Comparison of ENCODE assay signal across 8 cellular contexts in genomic region chr17:29760771-29761682, GRCh38.
DNase-seq lines count a peak whose midpoint lies in the region; ATAC-seq and TF ChIP-seq lines count a peak whose summit lies in the region.

No MANE protein-coding gene starts in this region.

- peak overlapping the region; percentile 76 for H3K9ac ChIP-seq in PC-3 (ENCODE audit: low read length)

- H3K9me3 ChIP-seq in PC-3 (ENCODE audit: low read length): no peaks in the 10 kb centered on the region
- H3K9me3 ChIP-seq in esophagus muscularis mucosa: no peaks in the 10 kb centered on the region
- H3K9me3 ChIP-seq in muscle layer of duodenum (ENCODE audit: control insufficient read depth in 1 of 2, low read length in 2 of 2): no peaks in the 10 kb centered on the region

- peaks cover 1% of the 10 kb centered on the region for H3K36me3 Mint-ChIP-seq in activated T-cell treated with anti-CD3 and anti-CD28 coated beads, Interleukin-2, amount 50 U/mL, for 4 hours (ENCODE audit: insufficient read depth)

- H3K36me3 ChIP-seq in PC-3 (ENCODE audit: low read depth, low read length): no peaks in the 10 kb centered on the region
- H3K36me3 ChIP-seq in esophagus muscularis mucosa: peaks cover 0 to 8% (median 0%) of the 10 kb centered on the region in 4 donors
- peaks cover 0 to 3% of the 10 kb centered on the region in 2 donors for H3K36me3 ChIP-seq in muscle layer of duodenum (ENCODE audit: control insufficient read depth in 1 of 2, insufficient read depth in 2 of 2, low read length in 2 of 2)

- peak overlapping the region; percentile 46 for H3K27ac ChIP-seq in PC-3 (ENCODE audit: low read length)
- peak overlapping the region; percentile 81 to 91 (median 88) for H3K27ac ChIP-seq in esophagus muscularis mucosa (replicated peaks in 1 of 4)
- H3K27ac ChIP-seq in muscle layer of duodenum (ENCODE audit: low read length): peak overlapping the region; percentile 82

- H3K4me1 ChIP-seq in PC-3 (ENCODE audit: insufficient read depth, low read length) (peaks cover 5% of the 10 kb centered on the region; the same call in 1 of the 2 replicates), esophagus muscularis mucosa (peaks cover 14 to 27% (median 23%) of the 10 kb centered on the region in 4 donors), muscle layer of duodenum (ENCODE audit: control insufficient read depth in 1 of 2, insufficient read depth in 2 of 2, low read length in 2 of 2) (peaks cover 4% of the 10 kb centered on the region in 2 donors)

- DNase-seq in AG08396 (ENCODE audit: low spot score) (peak; percentile 95), PC-3 (peak; percentile 87), esophagus muscularis mucosa (ENCODE audit: extremely low spot score) (peak; percentile 93)
- peak; percentile 84 for DNase-seq in activated T-cell treated with anti-CD3 and anti-CD28 coated beads, Interleukin-2, amount 50 U/mL, for 4 hours
- DNase-seq in stimulated activated CD8-positive, alpha-beta memory T cell treated with anti-CD3 and anti-CD28 coated beads, Interleukin-7, amount 100 ng/mL, for 1 hour (ENCODE audit: low read depth in 2 of 2): peak; percentile 72 to 78

- H2AFZ ChIP-seq in PC-3 (ENCODE audit: low read length): peak overlapping the region; percentile 88

- H3K27me3 Mint-ChIP-seq in activated T-cell treated with anti-CD3 and anti-CD28 coated beads, Interleukin-2, amount 50 U/mL, for 4 hours (ENCODE audit: low read depth): no peaks in the 10 kb centered on the region

- H3K4me3 ChIP-seq in PC-3 (ENCODE audit: low read length): peak overlapping the region; percentile 93
- H3K4me3 ChIP-seq in esophagus muscularis mucosa: peak overlapping the region; percentile 77 to 87 (median 79)
- H3K4me3 ChIP-seq in muscle layer of duodenum (ENCODE audit: low read depth in 1 of 2, low read length in 2 of 2): peak overlapping the region; percentile 54 to 97

- H3K9me2 ChIP-seq in PC-3 (replicated peaks; ENCODE audit: low read length): no peaks in the 10 kb centered on the region

- no peaks in the 10 kb centered on the region for H3F3A ChIP-seq in PC-3 (ENCODE audit: low read length, unreplicated experiment)

- TF ChIP-seq POLR2A in GM19193 (IDR thresholded peaks at IDR 0.05; ENCODE audit: extremely low read depth, insufficient read depth, insufficient read length) (peak; percentile 87), esophagus muscularis mucosa (IDR thresholded peaks at IDR 0.05; ENCODE audit: low read depth) (peak; percentile 21)

- POLR2A ChIA-PET in PC-3 (lab: Charles Lee; ENCODE audit: unreplicated experiment): interaction anchor here (0.6 kb wide), 1 partner anchor 11 kb away, joined by 3 read pairs; no protein-coding TSS in a partner anchor

- H3K27me3 ChIP-seq in PC-3 (ENCODE audit: low read length) (no peaks in the 10 kb centered on the region), esophagus muscularis mucosa (no peaks in the 10 kb centered on the region), muscle layer of duodenum (ENCODE audit: low read depth, low read length) (no peaks in the 10 kb centered on the region)

- BruUV-seq in PC-3 (replicated peaks; lab: Mats Ljungman, UMichigan): TSS peak; percentile 38

- no peaks in the 10 kb centered on the region for H3K9me3 Mint-ChIP-seq in activated T-cell treated with anti-CD3 and anti-CD28 coated beads, Interleukin-2, amount 50 U/mL, for 4 hours

- H3K79me2 ChIP-seq in PC-3 (ENCODE audit: low read length): peaks cover 17% of the 10 kb centered on the region; the same call in 1 of the 2 replicates

- no peaks in the 10 kb centered on the region for H4K20me1 ChIP-seq in PC-3 (ENCODE audit: low read length)

- CTCF ChIA-PET in PC-3 (lab: Charles Lee): no interaction called here

- intact Hi-C loops in PC-3 (cut with micrococcal nuclease): loop anchor here (5.0 kb wide), 1 partner anchor 119 kb away; no protein-coding TSS in a partner anchor
- intact Hi-C loops in esophagus muscularis mucosa (cut with DNase I): loop anchor here (5.0 kb wide), 1 partner anchor 124 kb away; no protein-coding TSS in a partner anchor

- TF ChIP-seq EP300 in esophagus muscularis mucosa (IDR thresholded peaks at IDR 0.05): no peak

- H3K4me1 Mint-ChIP-seq in activated T-cell treated with anti-CD3 and anti-CD28 coated beads, Interleukin-2, amount 50 U/mL, for 4 hours (ENCODE audit: low read depth): peaks cover 33% of the 10 kb centered on the region

- peak; percentile 83 for ATAC-seq in HG03432 (IDR thresholded peaks at IDR 0.05; ENCODE audit: unreplicated experiment)
- ATAC-seq in PC-3: peak; percentile 98
- peak; percentile 92 to 95 for ATAC-seq in activated T-cell treated with anti-CD3 and anti-CD28 coated beads, Interleukin-2, amount 50 U/mL, for 4 hours

- under 1% methylated on average over 50 of the region's 85 CpGs for WGBS in esophagus muscularis mucosa

- peak overlapping the region; percentile 88 for H3K4me2 ChIP-seq in PC-3 (ENCODE audit: low read length)

- peak overlapping the region; percentile 99 for H3K4me3 Mint-ChIP-seq in activated T-cell treated with anti-CD3 and anti-CD28 coated beads, Interleukin-2, amount 50 U/mL, for 4 hours

- TF ChIP-seq CTCF in PC-3 (conservative IDR thresholded peaks at IDR 0.05; ENCODE audit: low read depth, low read length): no peak
- TF ChIP-seq CTCF in esophagus muscularis mucosa (IDR thresholded peaks at IDR 0.05): peak in 1 of 3 experiments; percentile 5

Comparison
In these comparisons a context has a peak if more than half of its experiments do, and no peak if none do; other contexts are left out.
1. Peak in every context shown above with its lines: DNase-seq, ATAC-seq, H3K4me3 ChIP-seq and H3K27ac ChIP-seq.